In the genomic region with DNA sequence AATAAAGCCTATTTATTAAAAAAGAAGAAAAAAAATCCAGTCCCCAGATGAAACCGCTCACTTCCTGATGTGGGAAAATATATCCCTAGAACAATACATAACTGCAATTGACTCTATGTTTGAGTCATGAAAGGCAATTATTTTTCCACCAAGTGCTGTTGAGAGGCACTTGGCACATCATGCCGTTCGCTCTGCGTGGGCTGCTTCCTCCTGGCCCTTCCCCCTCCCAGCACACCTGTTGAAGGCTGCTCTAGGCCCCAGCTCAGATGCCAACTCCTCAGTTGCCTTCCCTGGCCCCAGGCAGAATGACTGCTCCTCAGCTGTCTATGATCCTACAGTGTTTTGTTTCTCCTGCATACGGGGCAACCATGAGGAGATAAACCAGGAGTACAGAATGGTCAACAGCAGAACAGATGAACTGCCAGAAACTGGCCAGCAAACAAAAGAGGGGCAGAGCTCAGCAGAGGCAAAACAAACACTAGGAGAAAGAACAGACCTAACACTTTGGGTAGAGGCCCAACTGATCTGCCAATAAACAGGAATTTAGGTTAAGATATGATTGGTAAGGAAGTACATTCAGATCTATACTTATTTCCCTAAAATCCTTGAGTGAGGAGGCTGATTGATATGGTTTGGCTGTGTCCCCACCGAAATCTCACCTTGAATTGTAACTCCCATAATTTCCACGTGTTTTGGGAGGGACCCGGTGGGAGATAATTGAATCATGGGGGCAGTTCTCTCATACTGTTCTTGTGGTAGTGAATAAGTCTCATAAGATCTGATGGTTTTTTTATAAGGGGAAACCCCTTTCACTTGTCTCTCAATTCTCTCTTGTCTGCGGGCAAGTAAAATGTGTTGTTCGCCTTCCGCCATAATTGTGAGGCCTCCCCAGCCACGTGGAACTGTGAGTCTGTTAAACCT, we compare ENCODE assay signal across 8 cellular contexts. TPM values are rescaled to one million over a fixed set of nuclear protein-coding genes. Genes with fewer than 3 reads are reported as not detected.
DNase-seq lines count a peak whose midpoint lies in the region; ATAC-seq, FAIRE-seq and TF ChIP-seq lines count a peak whose summit lies in the region.

No MANE protein-coding gene starts in this region.

- TF ChIP-seq CTCF in endothelial cell of umbilical vein (IDR thresholded peaks at IDR 0.05; ENCODE audit: extremely low read depth in 1 of 2, insufficient read depth in 1 of 2, low read depth in 1 of 2, low read length in 2 of 2) (no peak), brain microvascular endothelial cell (IDR thresholded peaks at IDR 0.05; ENCODE audit: low read depth, low read length, missing control alignments) (no peak)

- ATAC-seq in GM21723 (IDR thresholded peaks at IDR 0.05; ENCODE audit: unreplicated experiment): peak; percentile 67

- no peaks in the 10 kb centered on the region for H4K20me1 ChIP-seq in endothelial cell of umbilical vein (replicated peaks; ENCODE audit: control insufficient read depth, extremely low read depth, insufficient read depth, low read length)

- peaks cover 0 to 3% (median 0%) of the 10 kb centered on the region in 8 donors for H3K9me3 Mint-ChIP-seq in CD4-positive, alpha-beta memory T cell

- peaks cover 68 to 83% (median 76%) of the 10 kb centered on the region in 4 donors for H3K4me1 Mint-ChIP-seq in CD4-positive, alpha-beta memory T cell

- POLR2A ChIA-PET in CD4-positive, alpha-beta memory T cell (lab: Charles Lee; ENCODE audit: partially characterized antibody): interaction anchor here (0.9 to 13.0 kb wide), 6 partner anchors 9 to 162 kb away, joined by 3 to 134 read pairs (median 6); a partner anchor contains a TSS
- POLR2A ChIA-PET in endothelial cell of umbilical vein (lab: Charles Lee): no interaction called here

- H3K79me2 ChIP-seq in endothelial cell of umbilical vein (ENCODE audit: control insufficient read depth, insufficient read depth, low read length): peaks cover 16% of the 10 kb centered on the region

- dilution Hi-C loops in endothelial cell of umbilical vein (cut with MboI; ENCODE audit: extremely low pct_ligation_motif_present, low sequenced_read_pairs): no loop called here

- H3K27ac Mint-ChIP-seq in CD4-positive, alpha-beta memory T cell: peak overlapping the region; percentile 96 to 100 (median 99)

- H3K4me3 ChIP-seq in CD4-positive, alpha-beta memory T cell (ENCODE audit: low read length in 2 of 2): no peak overlapping the region
- no peak overlapping the region for H3K4me3 ChIP-seq in endothelial cell of umbilical vein (replicated peaks in 1 of 3; ENCODE audit: insufficient read depth in 1 of 3, low read depth in 1 of 3, low read length in 3 of 3)
- H3K4me3 ChIP-seq in brain microvascular endothelial cell (ENCODE audit: low read depth, low read length): no peak overlapping the region

- peaks cover 79% of the 10 kb centered on the region for H3K4me1 ChIP-seq in CD4-positive, alpha-beta memory T cell (ENCODE audit: insufficient read depth, low read length)
- peaks cover 14% of the 10 kb centered on the region for H3K4me1 ChIP-seq in endothelial cell of umbilical vein (ENCODE audit: control insufficient read depth, extremely low read depth, insufficient read depth, low read length)

- BruUV-seq in endothelial cell of umbilical vein (replicated peaks; lab: Mats Ljungman, UMichigan): no TSS peak

- peak overlapping the region in 7 of 8 donors; percentile 56 to 83 (median 66) for H3K4me3 Mint-ChIP-seq in CD4-positive, alpha-beta memory T cell

- no peaks in the 10 kb centered on the region for H3K27me3 Mint-ChIP-seq in CD4-positive, alpha-beta memory T cell

- DNase-seq in CD4-positive, alpha-beta memory T cell: peak; percentile 55 to 81 (median 62)
- DNase-seq in NCI-H1105 treated with DMSO at 0.1 percent for 48 hours (lab: John Stamatoyannopoulos, UW) (peak; percentile 97), endothelial cell of umbilical vein (ENCODE audit: low read depth, low spot score) (peak; percentile 85), renal cortical epithelial cell (ENCODE audit: low read depth) (peak; percentile 62), NOMO-1 treated with dmso at 0.1 percent for 144 hours (lab: John Stamatoyannopoulos, UW; ENCODE audit: unreplicated experiment) (no peak), brain microvascular endothelial cell (no peak)
- DNase-seq in activated CD4-positive, alpha-beta T cell treated with anti-CD3 and anti-CD28 coated beads for 48 hours: peak; percentile 83

- intact Hi-C loops in CD4-positive, alpha-beta memory T cell (cut with micrococcal nuclease): loop anchor here (1.0 kb wide), 2 partner anchors 9 to 57 kb away; no protein-coding TSS in a partner anchor
- intact Hi-C loops in endothelial cell of umbilical vein (cut with micrococcal nuclease): no loop called here

- no peak for TF ChIP-seq POLR2A in endothelial cell of umbilical vein (IDR thresholded peaks at IDR 0.05; ENCODE audit: low read depth, low read length)

- H3K9ac ChIP-seq in endothelial cell of umbilical vein (replicated peaks; ENCODE audit: extremely low read depth, insufficient read depth, low read length): no peak overlapping the region

- no peaks in the 10 kb centered on the region for H3K27me3 ChIP-seq in CD4-positive, alpha-beta memory T cell (ENCODE audit: insufficient read depth, low read length)
- no peaks in the 10 kb centered on the region for H3K27me3 ChIP-seq in endothelial cell of umbilical vein (ENCODE audit: control insufficient read depth in 2 of 2, insufficient read depth in 2 of 2, low read length in 2 of 2)
- H3K27me3 ChIP-seq in brain microvascular endothelial cell (replicated peaks): no peaks in the 10 kb centered on the region

- H3K27ac ChIP-seq in CD4-positive, alpha-beta memory T cell (ENCODE audit: low read depth, low read length): peak overlapping the region; percentile 87
- H3K27ac ChIP-seq in endothelial cell of umbilical vein (ENCODE audit: insufficient read depth, low read depth, low read length): peak overlapping the region; percentile 46
- H3K27ac ChIP-seq in brain microvascular endothelial cell: no peak overlapping the region

- in situ Hi-C loops in brain microvascular endothelial cell (cut with HindIII; ENCODE audit: low pct_ligation_motif_present, low sequenced_read_pairs): no loop called here

- H3K9me3 ChIP-seq in CD4-positive, alpha-beta memory T cell (ENCODE audit: control insufficient read depth in 1 of 2, low read length in 2 of 2): no peaks in the 10 kb centered on the region
- H3K9me3 ChIP-seq in endothelial cell of umbilical vein (replicated peaks; ENCODE audit: control insufficient read depth, insufficient read depth, low read length): no peaks in the 10 kb centered on the region

- H3K4me2 ChIP-seq in endothelial cell of umbilical vein (ENCODE audit: insufficient read depth, low read length): peak overlapping the region; percentile 19

- CTCF ChIA-PET in CD4-positive, alpha-beta memory T cell (lab: Charles Lee; ENCODE audit: partially characterized antibody): interaction anchor here (0.8 to 1.0 kb wide), 2 partner anchors 59 to 60 kb away, joined by 3 read pairs; a partner anchor contains a TSS
- CTCF ChIA-PET in endothelial cell of umbilical vein (lab: Charles Lee): interaction anchor here (1.0 kb wide), 1 partner anchor 12 kb away, joined by 3 read pairs; no protein-coding TSS in a partner anchor

- FAIRE-seq in endothelial cell of umbilical vein (lab: Jason Lieb, UNC): peak; percentile 83

- H2AFZ ChIP-seq in endothelial cell of umbilical vein (ENCODE audit: low read depth, low read length): no peak overlapping the region

- H3K36me3 Mint-ChIP-seq in CD4-positive, alpha-beta memory T cell: peaks cover 58 to 86% of the 10 kb centered on the region in 2 donors

- H3K9me1 ChIP-seq in endothelial cell of umbilical vein (replicated peaks; ENCODE audit: control insufficient read depth, extremely low read depth, insufficient read depth, low read length): no peaks in the 10 kb centered on the region

- peaks cover 38% of the 10 kb centered on the region for H3K36me3 ChIP-seq in CD4-positive, alpha-beta memory T cell (ENCODE audit: insufficient read depth, low read length)
- peaks cover 5 to 17% of the 10 kb centered on the region in 2 experiments for H3K36me3 ChIP-seq in endothelial cell of umbilical vein (ENCODE audit: control insufficient read depth in 2 of 2, extremely low read depth in 1 of 2, insufficient read depth in 2 of 2, low read length in 2 of 2)
- H3K36me3 ChIP-seq in brain microvascular endothelial cell (replicated peaks): peaks cover 9% of the 10 kb centered on the region

TF ChIP-seq in endothelial cell of umbilical vein, 7 proteins besides CTCF, POLR2A, EP300 and RAD21:
- TF ChIP-seq EZH2 (IDR thresholded peaks at IDR 0.05; ENCODE audit: borderline replicate concordance, low read depth, low read length, severe bottlenecking) (no peak), FOS (IDR thresholded peaks at IDR 0.05; ENCODE audit: borderline replicate concordance, insufficient read depth, low read length) (peak; percentile 74), JUN (IDR thresholded peaks at IDR 0.05; ENCODE audit: borderline replicate concordance, insufficient read depth, insufficient read length, low read depth) (no peak), GATA2 (IDR thresholded peaks at IDR 0.05; ENCODE audit: insufficient read depth, insufficient read length, low read depth, low read length) (peak; percentile 24), MYC (IDR thresholded peaks at IDR 0.05; ENCODE audit: low read depth, low read length) (no peak), POLR2AphosphoS5 (IDR thresholded peaks at IDR 0.05; ENCODE audit: insufficient read depth, low read depth, low read length) (peak; percentile 58)
- TF ChIP-seq, protein P1, sequence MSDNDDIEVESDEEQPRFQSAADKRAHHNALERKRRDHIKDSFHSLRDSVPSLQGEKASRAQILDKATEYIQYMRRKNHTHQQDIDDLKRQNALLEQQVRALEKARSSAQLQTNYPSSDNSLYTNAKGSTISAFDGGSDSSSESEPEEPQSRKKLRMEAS (IDR thresholded peaks at IDR 0.05; ENCODE audit: insufficient read depth, insufficient read length): no peak

RNA-seq across cellular contexts. Expression of a gene that starts 58.7 kb away (rescaled TPM):
- total RNA-seq in CD4-positive, alpha-beta memory T cell: 100 to 1,000 TPM; 265 to 272 TPM
- 100 to 1,000 TPM; 230 to 307 TPM for polyA plus RNA-seq in CD4-positive, alpha-beta memory T cell
- total RNA-seq in endothelial cell of umbilical vein (81.0 and 86.4 TPM in 2 replicates), renal cortical epithelial cell (173 and 228 TPM in 2 replicates)
- polyA plus RNA-seq in endothelial cell of umbilical vein: 17.2 and 23.6 TPM in 2 replicates
- polyA plus RNA-seq in endothelial cell of umbilical vein (2011; cell fraction: cytosol; rRNA removed): 16.7 TPM in 2 replicates
- 30.9 and 38.9 TPM in 2 replicates for polyA plus RNA-seq in endothelial cell of umbilical vein (2011; cell fraction: nucleus; rRNA removed)
- 56.7 and 79.2 TPM in 2 replicates for polyA plus RNA-seq in endothelial cell of umbilical vein (2012)
- 76.5 and 103 TPM in 2 replicates for polyA minus RNA-seq in endothelial cell of umbilical vein
- 212 TPM for polyA minus RNA-seq in endothelial cell of umbilical vein (2011; cell fraction: cytosol; rRNA and poly(A)+ RNA removed)
- 70.3 and 93.2 TPM in 2 replicates for polyA minus RNA-seq in endothelial cell of umbilical vein (2011; cell fraction: nucleus; rRNA and poly(A)+ RNA removed)

Comparison
In these comparisons a context has a peak if more than half of its experiments do, and no peak if none do; other contexts are left out.
1. DNase-seq: peak in CD4-positive, alpha-beta memory T cell (5 of 5), NCI-H1105 treated with DMSO at 0.1 percent for 48 hours (single experiment), activated CD4-positive, alpha-beta T cell treated with anti-CD3 and anti-CD28 coated beads for 48 hours (single experiment), endothelial cell of umbilical vein (single experiment) and renal cortical epithelial cell (single experiment); none in NOMO-1 treated with dmso at 0.1 percent for 144 hours (single experiment) and brain microvascular endothelial cell (single experiment).